8 cellular contexts compared by ENCODE assay signal in the genomic region with DNA sequence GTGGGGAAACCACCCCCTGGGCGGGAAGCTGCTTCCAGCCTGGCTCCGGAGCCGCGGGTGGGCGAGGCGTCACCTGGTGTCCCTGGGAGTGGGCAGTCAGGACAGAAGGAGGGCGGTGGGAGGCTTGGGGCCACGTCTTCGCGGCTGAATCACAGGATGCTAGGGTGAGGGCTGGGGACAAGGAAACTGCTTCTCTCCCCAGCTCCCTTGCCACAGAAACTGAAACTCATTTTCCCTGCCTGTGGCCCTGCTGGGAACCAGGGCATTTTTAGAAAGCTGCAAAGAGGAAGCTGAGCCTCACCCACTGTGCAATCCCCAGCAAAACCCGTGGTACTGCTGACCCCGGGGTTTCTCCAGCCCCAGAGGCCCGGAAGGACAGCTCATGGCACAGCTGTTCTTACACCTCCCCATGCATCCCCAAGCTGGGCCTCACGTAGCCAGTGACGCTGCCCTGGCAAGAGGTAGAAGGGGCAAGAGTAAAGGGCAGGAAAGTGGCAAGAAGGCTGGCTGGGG. TPM values are rescaled to one million over a fixed set of nuclear protein-coding genes. Genes with fewer than 3 reads are reported as not detected.
A peak's percentile ranks its signal among the peaks of the same experiment; 100 is the strongest.
DNase-seq lines count a peak whose midpoint lies in the region; ATAC-seq and TF ChIP-seq lines count a peak whose summit lies in the region.

No MANE protein-coding gene starts in this region.

- H3K36me3 Mint-ChIP-seq in activated naive CD8-positive, alpha-beta T cell treated with anti-CD3 and anti-CD28 coated beads for 36 hours = no peaks in the 10 kb centered on the region

- DNase-seq in GM12865 (ENCODE audit: low read depth) = peak; percentile 86
- peak; percentile 59 for DNase-seq in H4 (ENCODE audit: low spot score)
- peak; percentile 95 for DNase-seq in NOMO-1 treated with DMSO at 0.1 percent for 48 hours (lab: John Stamatoyannopoulos, UW; ENCODE audit: unreplicated experiment)
- DNase-seq in activated naive CD8-positive, alpha-beta T cell treated with anti-CD3 and anti-CD28 coated beads for 36 hours = peak; percentile 67
- DNase-seq in Right ventricle myocardium superior = peak; percentile 83
- peak; percentile 64 for DNase-seq in retina
- no peak for DNase-seq in DMS153 treated with DMSO at 0.1 percent for 48 hours (lab: John Stamatoyannopoulos, UW; ENCODE audit: unreplicated experiment)

- peaks cover 29% of the 10 kb centered on the region for H3K4me1 Mint-ChIP-seq in activated naive CD8-positive, alpha-beta T cell treated with anti-CD3 and anti-CD28 coated beads for 36 hours

- H3K27me3 Mint-ChIP-seq in activated naive CD8-positive, alpha-beta T cell treated with anti-CD3 and anti-CD28 coated beads for 36 hours = no peaks in the 10 kb centered on the region

- intact Hi-C loops in Right ventricle myocardium superior (cut with DNase I) = no loop called here

- H3K9me3 Mint-ChIP-seq in activated naive CD8-positive, alpha-beta T cell treated with anti-CD3 and anti-CD28 coated beads for 36 hours = no peaks in the 10 kb centered on the region

- H3K4me3 Mint-ChIP-seq in activated naive CD8-positive, alpha-beta T cell treated with anti-CD3 and anti-CD28 coated beads for 36 hours = peak overlapping the region; percentile 76

- H3K4me3 ChIP-seq in GM12865 (ENCODE audit: low read depth, low read length) = peak overlapping the region; percentile 47

- H3K27ac Mint-ChIP-seq in activated naive CD8-positive, alpha-beta T cell treated with anti-CD3 and anti-CD28 coated beads for 36 hours = peak overlapping the region; percentile 88

- no peak for TF ChIP-seq CTCF in GM12865 (IDR thresholded peaks at IDR 0.05; ENCODE audit: insufficient read depth, low read depth, low read length, missing control alignments)

- peak; percentile 58 for ATAC-seq in Right ventricle myocardium superior (ENCODE audit: poor library complexity)
- no peak for ATAC-seq in GM21360 (IDR thresholded peaks at IDR 0.05; ENCODE audit: unreplicated experiment)

RNA-seq across cellular contexts. Expression of a gene that starts 8.2 kb away (rescaled TPM):
- 9.0 and 17.4 TPM in 2 replicates for total RNA-seq in H4 (2014; rRNA removed; shearing (Covaris generic))
- 10 to 100 TPM; 20.7 to 22.2 TPM for total RNA-seq in activated naive CD8-positive, alpha-beta T cell treated with anti-CD3 and anti-CD28 coated beads for 36 hours
- 15.4 TPM for total RNA-seq in Right ventricle myocardium superior

RNA-seq across cellular contexts. Expression of a gene that starts 25.6 kb away (rescaled TPM):
- total RNA-seq in H4 (2014; rRNA removed; shearing (Covaris generic)) = not detected in 2 replicates
- under 1 TPM in 1 of 2 experiments, not detected in 1; 0.36 TPM for total RNA-seq in activated naive CD8-positive, alpha-beta T cell treated with anti-CD3 and anti-CD28 coated beads for 36 hours
- total RNA-seq in Right ventricle myocardium superior = not detected

RNA-seq across cellular contexts. Expression of a gene that starts 40.1 kb away (rescaled TPM):
- 14.7 and 16.2 TPM in 2 replicates for total RNA-seq in H4 (2014; rRNA removed; shearing (Covaris generic))
- 10 to 100 TPM; 37.7 to 38.4 TPM for total RNA-seq in activated naive CD8-positive, alpha-beta T cell treated with anti-CD3 and anti-CD28 coated beads for 36 hours
- total RNA-seq in Right ventricle myocardium superior = 35.9 TPM

RNA-seq across cellular contexts. Expression of a gene that starts 44.5 kb away (rescaled TPM):
- total RNA-seq in H4 (2014; rRNA removed; shearing (Covaris generic)) = 0.25 and 1.8 TPM in 2 replicates
- total RNA-seq in activated naive CD8-positive, alpha-beta T cell treated with anti-CD3 and anti-CD28 coated beads for 36 hours = under 1 TPM; 0.33 to 0.62 TPM
- total RNA-seq in Right ventricle myocardium superior = 34.2 TPM

RNA-seq across cellular contexts. Expression of a gene that starts 46.8 kb away (rescaled TPM):
- not detected in 2 replicates for total RNA-seq in H4 (2014; rRNA removed; shearing (Covaris generic))
- under 1 TPM; 0.36 to 0.66 TPM for total RNA-seq in activated naive CD8-positive, alpha-beta T cell treated with anti-CD3 and anti-CD28 coated beads for 36 hours
- 4.0 TPM for total RNA-seq in Right ventricle myocardium superior
